Comparison of ENCODE assay signal across 17 cellular contexts in genomic region chr4:73001885-73002284, GRCh38.
A peak's percentile ranks its signal among the peaks of the same experiment; 100 is the strongest.
DNase-seq lines count a peak whose midpoint lies in the region; ATAC-seq and TF ChIP-seq lines count a peak whose summit lies in the region.
"Had no signal": no experiment of that assay in that cellular context is flagged by ENCODE, and none has a peak within 500 bp of the region (broad histone marks: within the 10 kb centered on the region; RNA-seq: fewer than 3 reads in every experiment).

No MANE protein-coding gene starts in this region.

- no peak overlapping the region for H3K56ac ChIP-seq in mesendoderm (ENCODE audit: low read length)

- no peaks in the 10 kb centered on the region for H3K36me3 ChIP-seq in GM23338 (ENCODE audit: insufficient read depth)
- no peaks in the 10 kb centered on the region for H3K36me3 ChIP-seq in endodermal cell (ENCODE audit: control insufficient read depth, insufficient read depth, low read length)
- no peaks in the 10 kb centered on the region for H3K36me3 ChIP-seq in mesendoderm (ENCODE audit: control insufficient read depth, insufficient read depth, low read length)
- H3K36me3 ChIP-seq: BLaER1 treated with 17β-estradiol and CSF1 and Interleukin-3, amounts not matched to agents 10 nM and 100 nM had no signal

- H4K20me1 ChIP-seq in GM23338 (replicated peaks; ENCODE audit: insufficient read depth), result no peaks in the 10 kb centered on the region
- H4K20me1 ChIP-seq: BLaER1 treated with 17β-estradiol and CSF1 and Interleukin-3, amounts not matched to agents 10 nM and 100 nM had no signal

- H3K9ac ChIP-seq in endodermal cell (ENCODE audit: extremely low read depth, low read length, poor library complexity, severe bottlenecking) (no peak overlapping the region), mesendoderm (ENCODE audit: low read length) (no peak overlapping the region)
- H3K9ac ChIP-seq: BLaER1 treated with 17β-estradiol and CSF1 and Interleukin-3, amounts not matched to agents 10 nM and 100 nM had no signal

- no peak overlapping the region for H2BK120ac ChIP-seq in mesendoderm (ENCODE audit: low read depth, low read length)

- no peaks in the 10 kb centered on the region for H3K4me1 ChIP-seq in GM23338 (ENCODE audit: insufficient read depth)
- H3K4me1 ChIP-seq in endodermal cell (ENCODE audit: control insufficient read depth, insufficient read depth, low read length), result no peaks in the 10 kb centered on the region
- peaks cover 2% of the 10 kb centered on the region for H3K4me1 ChIP-seq in mesendoderm (ENCODE audit: control insufficient read depth, low read depth, low read length)
- H3K4me1 ChIP-seq: A549; BLaER1 treated with 17β-estradiol and CSF1 and Interleukin-3, amounts not matched to agents 10 nM and 100 nM; Caco-2 had no signal

- H3K36me3 Mint-ChIP-seq in GM23338 (ENCODE audit: low read depth) (no peaks in the 10 kb centered on the region), endodermal cell (ENCODE audit: low read depth) (no peaks in the 10 kb centered on the region)
- H3K36me3 Mint-ChIP-seq: CD8-positive, alpha-beta T cell had no signal

- no peaks in the 10 kb centered on the region for H3K79me1 ChIP-seq in mesendoderm (ENCODE audit: low read length)

- no peak overlapping the region for H2BK15ac ChIP-seq in mesendoderm (replicated peaks; ENCODE audit: low read depth)

- ATAC-seq in GM23338 (no peak), HG03439 (IDR thresholded peaks at IDR 0.05; ENCODE audit: unreplicated experiment) (no peak)
- ATAC-seq: A549; CD8-positive, alpha-beta T cell had no signal

- H3K4me1 Mint-ChIP-seq in GM23338 (peaks cover 4% of the 10 kb centered on the region; the same call in 1 of the 3 replicates), endodermal cell (peaks cover 5% of the 10 kb centered on the region)

- H2AK5ac ChIP-seq in mesendoderm (ENCODE audit: low read length), result no peak overlapping the region

- H4K8ac ChIP-seq in mesendoderm (ENCODE audit: low read depth, low read length), result no peak overlapping the region

- 63% methylated on average over 2 of the region's 2 CpGs; no CpG with 5 or more reads in 1 of the 2 experiments for WGBS in endodermal cell (ENCODE audit: insufficient coverage in 1 of 2, insufficient read length in 1 of 2), 2 experiments
- WGBS in mesendoderm (ENCODE audit: extremely low coverage, insufficient coverage, low lambda C conversion rate), result no CpG with 5 or more reads among the region's 2 CpGs

- no peak overlapping the region for H2BK5ac ChIP-seq in mesendoderm (ENCODE audit: low read length)

- no peaks in the 10 kb centered on the region for H3K9me3 ChIP-seq in endodermal cell (ENCODE audit: control insufficient read depth, low read length)
- H3K9me3 ChIP-seq: A549; BLaER1 treated with 17β-estradiol and CSF1 and Interleukin-3, amounts not matched to agents 10 nM and 100 nM; Caco-2 had no signal

- no peaks in the 10 kb centered on the region for H3F3A ChIP-seq in GM23338 (replicated peaks; ENCODE audit: low read depth)

- no peak overlapping the region for H3K27ac ChIP-seq in GM23338 (ENCODE audit: low read depth)
- no peak overlapping the region for H3K27ac ChIP-seq in endodermal cell (ENCODE audit: low read depth, low read length)
- H3K27ac ChIP-seq in mesendoderm (ENCODE audit: low read depth, low read length), result no peak overlapping the region
- no peak overlapping the region for H3K27ac ChIP-seq in substantia nigra (ENCODE audit: low read depth, low read length, poor library complexity, severe bottlenecking)
- H3K27ac ChIP-seq: 22Rv1; A549; BLaER1 treated with 17β-estradiol and CSF1 and Interleukin-3, amounts not matched to agents 10 nM and 100 nM; C4-2B had no signal

- TF ChIP-seq CTCF in GM23338 (conservative IDR thresholded peaks at IDR 0.05; ENCODE audit: low read depth in 2 of 2) (no peak), endodermal cell (conservative IDR thresholded peaks at IDR 0.05) (no peak)

- no peaks in the 10 kb centered on the region for H3K27me3 ChIP-seq in GM23338 (ENCODE audit: insufficient read depth)
- no peaks in the 10 kb centered on the region for H3K27me3 ChIP-seq in endodermal cell (ENCODE audit: control insufficient read depth, insufficient read depth, low read length, poor library complexity, severe bottlenecking)
- no peaks in the 10 kb centered on the region for H3K27me3 ChIP-seq in mesendoderm (ENCODE audit: insufficient read depth, low read length, poor library complexity)
- H3K27me3 ChIP-seq: BLaER1 treated with 17β-estradiol and CSF1 and Interleukin-3, amounts not matched to agents 10 nM and 100 nM had no signal

- no peaks in the 10 kb centered on the region for H3K79me2 ChIP-seq in GM23338 (replicated peaks; ENCODE audit: insufficient read depth)
- H3K79me2 ChIP-seq in mesendoderm (ENCODE audit: control insufficient read depth, insufficient read depth, low read length), result no peaks in the 10 kb centered on the region

- no peak overlapping the region for H3K4me3 Mint-ChIP-seq in GM23338
- H3K4me3 Mint-ChIP-seq in endodermal cell, result no peak overlapping the region
- H3K4me3 Mint-ChIP-seq: B cell; CD4-positive, alpha-beta T cell; CD8-positive, alpha-beta T cell had no signal

- H3K4me3 ChIP-seq in GM23338 (no peak overlapping the region), endodermal cell (ENCODE audit: low read length) (no peak overlapping the region), mesendoderm (ENCODE audit: low read length) (no peak overlapping the region)
- H3K4me3 ChIP-seq: A549; BLaER1 treated with 17β-estradiol and CSF1 and Interleukin-3, amounts not matched to agents 10 nM and 100 nM had no signal

- no peak overlapping the region for H3K18ac ChIP-seq in mesendoderm (ENCODE audit: low read length)

- DNase-seq in GM23338 (ENCODE audit: low spot score) (peak; percentile 33), endodermal cell (peak; percentile 54), mesendoderm (peak; percentile 47), substantia nigra (lab: John Stamatoyannopoulos, UW) (no peak)
- DNase-seq: AML-193; Caco-2; Calu3; CD4-positive, alpha-beta T cell; CD8-positive, alpha-beta T cell; DMS79 treated with DMSO at 0.1 percent for 48 hours; GF-D8 had no signal

- H3K9me2 ChIP-seq in GM23338 (ENCODE audit: insufficient read depth), result 0 out of 2 replicates have a peak, but pooled peaks cover 3% of the 10 kb centered on the region

- no peak overlapping the region for H3K4me2 ChIP-seq in GM23338
- no peak overlapping the region for H3K4me2 ChIP-seq in mesendoderm (ENCODE audit: low read length)
- H3K4me2 ChIP-seq: A549; BLaER1 treated with 17β-estradiol and CSF1 and Interleukin-3, amounts not matched to agents 10 nM and 100 nM had no signal

- no peak overlapping the region for H3K4ac ChIP-seq in mesendoderm (ENCODE audit: low read depth, low read length)

- no peaks in the 10 kb centered on the region for H3K27me3 Mint-ChIP-seq in GM23338 (ENCODE audit: insufficient read depth, low read depth, poor library complexity)
- no peaks in the 10 kb centered on the region for H3K27me3 Mint-ChIP-seq in endodermal cell (ENCODE audit: insufficient read depth)

- no peak overlapping the region for H2AFZ ChIP-seq in GM23338

- H3K27ac Mint-ChIP-seq in GM23338 (no peak overlapping the region), endodermal cell (no peak overlapping the region)
- H3K27ac Mint-ChIP-seq: B cell; CD4-positive, alpha-beta T cell; CD8-positive, alpha-beta T cell had no signal

- H3K9me3 Mint-ChIP-seq in GM23338 (no peaks in the 10 kb centered on the region), endodermal cell (no peaks in the 10 kb centered on the region)
- H3K9me3 Mint-ChIP-seq: CD4-positive, alpha-beta T cell; CD8-positive, alpha-beta T cell had no signal

- no peak overlapping the region for H4K5ac ChIP-seq in mesendoderm (ENCODE audit: low read length)

- no peak overlapping the region for H3K23ac ChIP-seq in mesendoderm (ENCODE audit: low read length)

TF ChIP-seq in GM23338, 12 proteins besides CTCF, POLR2A, EP300 and RAD21 (continues in another document):
- TF ChIP-seq CREB1 (CRISPR knock-in tag; IDR thresholded peaks at IDR 0.05; ENCODE audit: low read depth) (no peak), JUNB (IDR thresholded peaks at IDR 0.05; ENCODE audit: unreplicated experiment) (no peak), EZH2phosphoT487 (IDR thresholded peaks at IDR 0.05; ENCODE audit: unreplicated experiment) (no peak)

Comparison
In these comparisons a context has a peak if more than half of its experiments do, and no peak if none do; other contexts are left out.
1. DNase-seq: peak in GM23338 (single experiment), endodermal cell (single experiment) and mesendoderm (single experiment); none in substantia nigra (0 of 49).